21 cellular contexts compared by ENCODE assay signal in genomic region chr2:145169285-145169684, GRCh38.
"Had no signal": no experiment of that assay in that cellular context is flagged by ENCODE, and none has a peak within 500 bp of the region (broad histone marks: within the 10 kb centered on the region; RNA-seq: fewer than 3 reads in every experiment).

No MANE protein-coding gene starts in this region.

- H3K36me3 ChIP-seq: colonic mucosa, neural progenitor cell, ovary, right atrium auricular region, sigmoid colon, stomach, thoracic aorta, transverse colon had no signal

- H3K4me3 ChIP-seq: colonic mucosa, hepatocyte, mucosa of descending colon, neural progenitor cell, ovary, right atrium auricular region, sigmoid colon, skin epidermis, stomach, thoracic aorta, transverse colon had no signal

- H3K9me3 Mint-ChIP-seq: natural killer cell, neural progenitor cell had no signal

- H3K79me2 ChIP-seq: hepatocyte had no signal

- H3K4me3 Mint-ChIP-seq: natural killer cell, neural progenitor cell had no signal

- DNase-seq: colonic mucosa; dermis blood vessel endothelial cell; erythroblast; foreskin keratinocyte; head of caudate nucleus; mucosa of descending colon; natural killer cell; nucleus accumbens; ovary; sigmoid colon; stimulated activated CD4-positive, alpha-beta T cell treated with anti-CD3 and anti-CD28 coated beads, Interleukin-2, amount 100 ng/mL, for 24 hours; stimulated activated CD4-positive, alpha-beta T cell treated with anti-CD3 and anti-CD28 coated beads, Interleukin-4, amount 100 ng/mL, for 4 hours; stimulated activated naive CD4-positive, alpha-beta T cell; stomach; substantia nigra; transverse colon had no signal

- H3K9ac ChIP-seq: neural progenitor cell had no signal

- ATAC-seq: foreskin keratinocyte, mucosa of descending colon, natural killer cell had no signal

- H3K9me3 ChIP-seq: colonic mucosa, mucosa of descending colon, ovary, right atrium auricular region, sigmoid colon, stomach, thoracic aorta, transverse colon had no signal

- H3K4me2 ChIP-seq: hepatocyte, neural progenitor cell had no signal

- H3K4me1 ChIP-seq: colonic mucosa, foreskin keratinocyte, neural progenitor cell, right atrium auricular region, sigmoid colon, transverse colon had no signal

- H3K36me3 Mint-ChIP-seq: natural killer cell, neural progenitor cell had no signal

- H2AFZ ChIP-seq: hepatocyte, neural progenitor cell had no signal

- H3K27ac ChIP-seq: colonic mucosa, foreskin keratinocyte, hepatocyte, neural progenitor cell, ovary, right atrium auricular region, sigmoid colon, skin epidermis, stomach, thoracic aorta, transverse colon had no signal

- H3K27me3 ChIP-seq: colonic mucosa, hepatocyte, neural progenitor cell, ovary, right atrium auricular region, sigmoid colon, stomach, transverse colon had no signal

- H3K4me1 Mint-ChIP-seq: natural killer cell, neural progenitor cell had no signal

- H3K27ac Mint-ChIP-seq: natural killer cell, neural progenitor cell had no signal
